In the genomic region with DNA sequence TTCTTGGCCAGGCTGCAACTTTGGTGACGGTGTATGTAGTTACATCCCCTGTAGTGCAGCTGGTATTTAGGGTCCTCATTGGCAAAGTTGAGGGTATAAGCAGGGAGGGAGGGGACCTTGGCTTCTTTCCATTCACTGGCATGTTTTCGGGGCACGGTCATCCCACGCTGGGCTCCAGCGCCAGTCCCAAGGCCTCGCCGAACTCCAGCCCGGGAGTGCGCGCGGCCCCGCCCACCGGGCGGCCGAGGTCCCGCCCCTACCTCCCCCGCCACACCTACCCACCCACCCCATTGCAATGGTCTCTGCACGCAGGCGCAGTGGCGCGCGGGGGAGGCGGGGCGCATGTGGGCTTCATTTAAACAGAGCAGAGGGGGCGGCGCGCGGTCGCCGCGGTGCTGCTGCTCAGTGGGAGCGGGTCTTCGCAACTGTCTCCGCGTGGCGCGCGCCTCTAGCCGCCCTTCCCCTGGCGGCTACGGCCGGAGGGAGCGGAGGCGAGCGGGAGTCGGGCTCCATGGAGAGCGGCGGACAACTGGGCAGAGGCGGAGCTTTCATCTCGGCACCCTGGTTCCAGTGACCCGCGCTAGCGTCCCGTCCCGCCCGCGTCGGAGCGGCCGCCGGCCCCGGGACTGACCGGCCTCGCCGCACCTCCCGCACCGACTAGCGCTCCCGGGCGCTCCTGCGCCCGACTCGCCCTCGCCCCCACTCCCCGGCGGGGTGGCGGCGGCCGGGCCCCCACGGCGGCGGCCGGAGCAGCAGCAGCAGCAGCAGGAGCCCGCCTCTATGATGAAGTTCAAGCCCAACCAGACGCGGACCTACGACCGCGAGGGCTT, we compare ENCODE assay signal across 8 cellular contexts. TPM values are rescaled to one million over a fixed set of nuclear protein-coding genes. Genes with fewer than 3 reads are reported as not detected.
A peak's percentile ranks its signal among the peaks of the same experiment; 100 is the strongest.
DNase-seq lines count a peak whose midpoint lies in the region; ATAC-seq, FAIRE-seq and TF ChIP-seq lines count a peak whose summit lies in the region.
"Not testable (repeated sequence)": the region's sequence is repeated elsewhere in the genome, so short reads cannot be mapped to it uniquely, and the experiment has no call there.

A gene (plus strand): TSS at position 383 of the 830 bp plus-strand sequence. CDS start 398 bp downstream, at position 781.

- H3K4me1 ChIP-seq in cardiac muscle cell (ENCODE audit: low read depth): peaks cover 13% of the 10 kb centered on the region
- H3K4me1 ChIP-seq in transverse colon: peaks cover 15 to 60% (median 41%) of the 10 kb centered on the region in 4 donors

- peaks cover 29% of the 10 kb centered on the region for H3K36me3 Mint-ChIP-seq in activated naive CD8-positive, alpha-beta T cell treated with anti-CD3 and anti-CD28 coated beads, Interleukin-2, amount 50 U/mL, for 24 hours (ENCODE audit: low read depth)

- TF ChIP-seq POLR2A in GM12891 (IDR thresholded peaks at IDR 0.05; ENCODE audit: low read depth, low read length) (peak; percentile 60), transverse colon (IDR thresholded peaks at IDR 0.05) (peak; percentile 94)

- H3K27me3 Mint-ChIP-seq in activated naive CD8-positive, alpha-beta T cell treated with anti-CD3 and anti-CD28 coated beads, Interleukin-2, amount 50 U/mL, for 24 hours: not testable (repeated sequence)

- H3K4me3 ChIP-seq in cardiac muscle cell (peak within 1 kb of the TSS; percentile 86), transverse colon (peak within 1 kb of the TSS; percentile 71 to 98 (median 91))

- not testable (repeated sequence) for H3K27me3 ChIP-seq in cardiac muscle cell, transverse colon

- FAIRE-seq in GM12891 (lab: Jason Lieb, UNC): peak; percentile 99

- not testable (repeated sequence) for TF ChIP-seq CTCF in cardiac muscle cell (IDR thresholded peaks at IDR 0.05; ENCODE audit: low read depth, low read length); transverse colon (IDR thresholded peaks at IDR 0.05)

- H3K4me3 Mint-ChIP-seq in activated naive CD8-positive, alpha-beta T cell treated with anti-CD3 and anti-CD28 coated beads, Interleukin-2, amount 50 U/mL, for 24 hours: peak within 1 kb of the TSS; percentile 98

- H3K4me1 Mint-ChIP-seq in activated naive CD8-positive, alpha-beta T cell treated with anti-CD3 and anti-CD28 coated beads, Interleukin-2, amount 50 U/mL, for 24 hours: peaks cover 26% of the 10 kb centered on the region

- intact Hi-C loops in transverse colon (cut with DNase I; ENCODE audit: low total_unique reads): not testable (repeated sequence)

- H3K9me3 ChIP-seq in cardiac muscle cell (ENCODE audit: low read depth); transverse colon: not testable (repeated sequence)

- peak within 1 kb of the TSS; percentile 85 for H3K27ac ChIP-seq in cardiac muscle cell
- peak within 1 kb of the TSS; percentile 98 for H3K27ac ChIP-seq in transverse colon

- WGBS in transverse colon (ENCODE audit: low coverage in 1 of 2), 2 donors: 0% methylated on average over 27 of the region's 89 CpGs; no CpG with 5 or more reads in 1 of the 2 donors

- in situ Hi-C loops in transverse colon (cut with MboI; ENCODE audit: low pct_ligation_motif_present in 1 of 4, low pct_unique_long_range_greater_than_20kb in 1 of 4, low sequenced_read_pairs in 3 of 4): not testable (repeated sequence)

- H3K36me3 ChIP-seq in cardiac muscle cell, transverse colon: not testable (repeated sequence)

- peak; percentile 87 for DNase-seq in GM12891 (ENCODE audit: insufficient read length, low spot score)
- DNase-seq in NCI-H1436 treated with DMSO at 0.1 percent for 48 hours (lab: John Stamatoyannopoulos, UW): peak; percentile 62
- peak; percentile 96 for DNase-seq in T follicular helper cell (ENCODE audit: low read depth)
- DNase-seq in activated naive CD8-positive, alpha-beta T cell treated with anti-CD3 and anti-CD28 coated beads, Interleukin-2, amount 50 U/mL, for 24 hours: peak; percentile 97
- peak; percentile 96 for DNase-seq in cardiac muscle cell (ENCODE audit: low read depth in 1 of 2, low spot score in 1 of 2)
- peak; percentile 91 for DNase-seq in pons (ENCODE audit: low spot score)
- peak; percentile 98 for DNase-seq in transverse colon

- H3K27ac Mint-ChIP-seq in activated naive CD8-positive, alpha-beta T cell treated with anti-CD3 and anti-CD28 coated beads, Interleukin-2, amount 50 U/mL, for 24 hours: peak within 1 kb of the TSS; percentile 98

- not testable (repeated sequence) for TF ChIP-seq EP300 in transverse colon (IDR thresholded peaks at IDR 0.05; ENCODE audit: low read depth)

- not testable (repeated sequence) for H3K9me3 Mint-ChIP-seq in activated naive CD8-positive, alpha-beta T cell treated with anti-CD3 and anti-CD28 coated beads, Interleukin-2, amount 50 U/mL, for 24 hours

- peak; percentile 64 for ATAC-seq in HG02840 (IDR thresholded peaks at IDR 0.05; ENCODE audit: low FRiP score, unreplicated experiment)
- ATAC-seq in activated naive CD8-positive, alpha-beta T cell treated with anti-CD3 and anti-CD28 coated beads, Interleukin-2, amount 50 U/mL, for 24 hours: peak; percentile 77

TF ChIP-seq in GM12891, 5 proteins besides CTCF, POLR2A, EP300 and RAD21:
- TF ChIP-seq POLR2AphosphoS5 (IDR thresholded peaks at IDR 0.05; ENCODE audit: low read depth, low read length) (peak; percentile 76), TAF1 (IDR thresholded peaks at IDR 0.05; ENCODE audit: low read depth, low read length) (peak; percentile 50; the same call in 1 of the 2 replicates)

RNA-seq across cellular contexts. Expression of the gene that starts here (rescaled TPM):
- polyA plus RNA-seq in GM12891 (2012; ENCODE audit: low read depth, missing spikeins): 30.4 TPM
- total RNA-seq in cardiac muscle cell (338 and 386 TPM in 2 replicates), transverse colon (100 to 1,000 TPM in 2 of 4 donors, 10 to 100 TPM in 2; 65.3 to 111 (median 90.9) TPM)
- 330 and 484 TPM in 2 replicates for polyA plus RNA-seq in cardiac muscle cell

Comparison
In these comparisons a context has a peak if more than half of its experiments do, and no peak if none do; other contexts are left out.
1. Peak in every context shown above with its lines: DNase-seq, ATAC-seq, H3K4me3 ChIP-seq and H3K27ac ChIP-seq.